Comparison of ENCODE assay signal across 14 cellular contexts in genomic region chr15:22884344-22884743, GRCh38. TPM values are rescaled to one million over a fixed set of nuclear protein-coding genes. Genes with fewer than 3 reads are reported as not detected.
DNase-seq lines count a peak whose midpoint lies in the region; ATAC-seq and TF ChIP-seq lines count a peak whose summit lies in the region.
"Had no signal": no experiment of that assay in that cellular context is flagged by ENCODE, and none has a peak within 500 bp of the region (broad histone marks: within the 10 kb centered on the region; RNA-seq: fewer than 3 reads in every experiment).

No MANE protein-coding gene starts in this region.

- no peak overlapping the region for H3K27ac Mint-ChIP-seq in activated naive CD4-positive, alpha-beta T cell treated with anti-CD3 and anti-CD28 coated beads, Interleukin-2, amount 10 ng/mL, durations not matched to agents 7 days and 5 days
- no peak overlapping the region for H3K27ac Mint-ChIP-seq in activated naive CD4-positive, alpha-beta T cell treated with anti-CD3 and anti-CD28 coated beads, Interleukin-2, amount 50 U/mL, for 72 hours
- H3K27ac Mint-ChIP-seq in effector memory CD8-positive, alpha-beta T cell, result no peak overlapping the region
- H3K27ac Mint-ChIP-seq: dendritic cell treated with granulocyte-macrophage colony-stimulating factor and Interleukin-4, amounts not matched to agents 40 ng/mL and 50 ng/mL, for 4 days; stimulated activated naive CD8-positive, alpha-beta T cell treated with anti-CD3 and anti-CD28 coated beads, Interleukin-15, amount 100 ng/mL, for 72 hours had no signal

- H4K20me1 ChIP-seq in OCI-LY3 (ENCODE audit: insufficient read depth, low read length), result no peaks in the 10 kb centered on the region

- no peak for ATAC-seq in activated naive CD4-positive, alpha-beta T cell treated with anti-CD3 and anti-CD28 coated beads, Interleukin-2, amount 50 U/mL, for 72 hours
- no peak for ATAC-seq in effector memory CD8-positive, alpha-beta T cell (replicated peaks)
- ATAC-seq in HG03095 (IDR thresholded peaks at IDR 0.05; ENCODE audit: unreplicated experiment), result no peak
- ATAC-seq: stimulated activated naive CD8-positive, alpha-beta T cell treated with anti-CD3 and anti-CD28 coated beads, Interleukin-15, amount 100 ng/mL, for 72 hours had no signal

- no peak overlapping the region for H2AFZ ChIP-seq in OCI-LY3 (ENCODE audit: low read depth, low read length)
- H2AFZ ChIP-seq: parathyroid adenoma had no signal

- no peak for TF ChIP-seq EP300 in transverse colon (IDR thresholded peaks at IDR 0.05; ENCODE audit: low read depth)

- WGBS in transverse colon (ENCODE audit: low coverage in 1 of 2), 2 donors, result 85% methylated on average over 1 of the region's 1 CpG; no CpG with 5 or more reads in 1 of the 2 donors

- no peaks in the 10 kb centered on the region for H3K27me3 ChIP-seq in OCI-LY3 (ENCODE audit: low read depth, low read length)
- H3K27me3 ChIP-seq in transverse colon, result no peaks in the 10 kb centered on the region

- H3K9ac ChIP-seq in OCI-LY3 (ENCODE audit: low read length), result no peak overlapping the region
- H3K9ac ChIP-seq: parathyroid adenoma had no signal

- H3K4me3 Mint-ChIP-seq in activated naive CD4-positive, alpha-beta T cell treated with anti-CD3 and anti-CD28 coated beads, Interleukin-2, amount 10 ng/mL, durations not matched to agents 7 days and 5 days, result no peak overlapping the region
- no peak overlapping the region for H3K4me3 Mint-ChIP-seq in effector memory CD8-positive, alpha-beta T cell
- H3K4me3 Mint-ChIP-seq: dendritic cell treated with granulocyte-macrophage colony-stimulating factor and Interleukin-4, amounts not matched to agents 40 ng/mL and 50 ng/mL, for 4 days; stimulated activated naive CD8-positive, alpha-beta T cell treated with anti-CD3 and anti-CD28 coated beads, Interleukin-15, amount 100 ng/mL, for 72 hours had no signal

- peak; percentile 38 for DNase-seq in activated naive CD4-positive, alpha-beta T cell treated with anti-CD3 and anti-CD28 coated beads, Interleukin-2, amount 10 ng/mL, durations not matched to agents 7 days and 5 days
- no peak for DNase-seq in activated naive CD4-positive, alpha-beta T cell treated with anti-CD3 and anti-CD28 coated beads, Interleukin-2, amount 50 U/mL, for 72 hours (ENCODE audit: low spot score in 2 of 2)
- DNase-seq in effector memory CD8-positive, alpha-beta T cell, result peak in 2 of 3 experiments; percentile 5 to 11
- DNase-seq in transverse colon (no peak), GM20000 (ENCODE audit: low spot score) (no peak)
- DNase-seq in effector CD8-positive, alpha-beta T cell (lab: John Stamatoyannopoulos, UW), result no peak
- DNase-seq: GF-D8; NCI-H1436; stimulated activated CD4-positive, alpha-beta T cell treated with anti-CD3 and anti-CD28 coated beads, Interleukin-1b, Interleukin-23, amount 100 ng/mL, for 48 hours had no signal

- H3K27me3 Mint-ChIP-seq in activated naive CD4-positive, alpha-beta T cell treated with anti-CD3 and anti-CD28 coated beads, Interleukin-2, amount 10 ng/mL, durations not matched to agents 7 days and 5 days, result no peaks in the 10 kb centered on the region
- no peaks in the 10 kb centered on the region for H3K27me3 Mint-ChIP-seq in effector memory CD8-positive, alpha-beta T cell
- H3K27me3 Mint-ChIP-seq: dendritic cell treated with granulocyte-macrophage colony-stimulating factor and Interleukin-4, amounts not matched to agents 40 ng/mL and 50 ng/mL, for 4 days; stimulated activated naive CD8-positive, alpha-beta T cell treated with anti-CD3 and anti-CD28 coated beads, Interleukin-15, amount 100 ng/mL, for 72 hours had no signal

- H3K36me3 Mint-ChIP-seq in activated naive CD4-positive, alpha-beta T cell treated with anti-CD3 and anti-CD28 coated beads, Interleukin-2, amount 10 ng/mL, durations not matched to agents 7 days and 5 days, result peaks cover 4% of the 10 kb centered on the region
- H3K36me3 Mint-ChIP-seq in activated naive CD4-positive, alpha-beta T cell treated with anti-CD3 and anti-CD28 coated beads, Interleukin-2, amount 50 U/mL, for 72 hours, result peaks cover 7 to 8% of the 10 kb centered on the region in 2 donors
- H3K36me3 Mint-ChIP-seq in effector memory CD8-positive, alpha-beta T cell (ENCODE audit: insufficient read depth), result peaks cover 3% of the 10 kb centered on the region

- peaks cover 3% of the 10 kb centered on the region for H3K4me1 Mint-ChIP-seq in activated naive CD4-positive, alpha-beta T cell treated with anti-CD3 and anti-CD28 coated beads, Interleukin-2, amount 10 ng/mL, durations not matched to agents 7 days and 5 days
- H3K4me1 Mint-ChIP-seq in effector memory CD8-positive, alpha-beta T cell (ENCODE audit: low read depth in 2 of 2), result peaks cover 0 to 3% of the 10 kb centered on the region in 2 donors

- H3K9me3 Mint-ChIP-seq in activated naive CD4-positive, alpha-beta T cell treated with anti-CD3 and anti-CD28 coated beads, Interleukin-2, amount 10 ng/mL, durations not matched to agents 7 days and 5 days, result no peaks in the 10 kb centered on the region
- no peaks in the 10 kb centered on the region for H3K9me3 Mint-ChIP-seq in activated naive CD4-positive, alpha-beta T cell treated with anti-CD3 and anti-CD28 coated beads, Interleukin-2, amount 50 U/mL, for 72 hours
- no peaks in the 10 kb centered on the region for H3K9me3 Mint-ChIP-seq in effector memory CD8-positive, alpha-beta T cell
- H3K9me3 Mint-ChIP-seq: dendritic cell treated with granulocyte-macrophage colony-stimulating factor and Interleukin-4, amounts not matched to agents 40 ng/mL and 50 ng/mL, for 4 days; stimulated activated naive CD8-positive, alpha-beta T cell treated with anti-CD3 and anti-CD28 coated beads, Interleukin-15, amount 100 ng/mL, for 72 hours had no signal

- H3K4me3 ChIP-seq in OCI-LY3 (ENCODE audit: low read length) (no peak overlapping the region), transverse colon (no peak overlapping the region)

- H3K79me2 ChIP-seq in OCI-LY3 (ENCODE audit: low read length), result no peaks in the 10 kb centered on the region
- H3K79me2 ChIP-seq: parathyroid adenoma had no signal

- H3K4me2 ChIP-seq in OCI-LY3 (ENCODE audit: low read length), result no peak overlapping the region

- no peak for TF ChIP-seq POLR2A in transverse colon (IDR thresholded peaks at IDR 0.05)

- intact Hi-C loops in transverse colon (cut with DNase I; ENCODE audit: low total_unique reads), result no loop called here

- CTCF ChIA-PET in activated naive CD4-positive, alpha-beta T cell treated with anti-CD3 and anti-CD28 coated beads, Interleukin-2, amount 10 ng/mL, durations not matched to agents 7 days and 5 days (lab: Charles Lee), result no interaction called here

- H3K36me3 ChIP-seq in OCI-LY3 (replicated peaks; ENCODE audit: low read depth, low read length) (no peaks in the 10 kb centered on the region), transverse colon (peaks cover 0 to 20% (median 8%) of the 10 kb centered on the region in 4 donors)

- H3K4me1 ChIP-seq in OCI-LY3 (ENCODE audit: low read length), result no peaks in the 10 kb centered on the region
- peaks cover 0 to 15% (median 5%) of the 10 kb centered on the region in 4 donors for H3K4me1 ChIP-seq in transverse colon
- H3K4me1 ChIP-seq: parathyroid adenoma had no signal

- TF ChIP-seq CTCF in OCI-LY3 (IDR thresholded peaks at IDR 0.05; ENCODE audit: low read depth, low read length) (peak; percentile 32), transverse colon (IDR thresholded peaks at IDR 0.05) (peak in 4 of 5 experiments; percentile 14 to 34 (median 24)), GM20000 (IDR thresholded peaks at IDR 0.05; ENCODE audit: extremely low read depth, missing control alignments) (no peak)

- no peaks in the 10 kb centered on the region for H3K9me3 ChIP-seq in OCI-LY3 (ENCODE audit: insufficient read depth, low read length)
- no peaks in the 10 kb centered on the region for H3K9me3 ChIP-seq in transverse colon

- in situ Hi-C loops in transverse colon (cut with MboI; ENCODE audit: low pct_ligation_motif_present in 1 of 4, low pct_unique_long_range_greater_than_20kb in 1 of 4, low sequenced_read_pairs in 3 of 4), result no loop called here

- H3K27ac ChIP-seq in OCI-LY3 (ENCODE audit: low read length), result no peak overlapping the region
- peak overlapping the region; percentile 37 to 74 (median 72) for H3K27ac ChIP-seq in transverse colon
- H3K27ac ChIP-seq: parathyroid adenoma had no signal

RNA-seq across cellular contexts. Expression of gene NIPA2, which starts 45.9 kb away (rescaled TPM):
- total RNA-seq in activated naive CD4-positive, alpha-beta T cell treated with anti-CD3 and anti-CD28 coated beads, Interleukin-2, amount 50 U/mL, for 72 hours, result 10 to 100 TPM; 48.6 to 54.6 TPM
- total RNA-seq in transverse colon, result 10 to 100 TPM; 14.7 to 78.6 (median 50.4) TPM

Comparison
In these comparisons a context has a peak if more than half of its experiments do, and no peak if none do; other contexts are left out.
1. DNase-seq: peak in activated naive CD4-positive, alpha-beta T cell treated with anti-CD3 and anti-CD28 coated beads, Interleukin-2, amount 10 ng/mL, durations not matched to agents 7 days and 5 days (single experiment) and effector memory CD8-positive, alpha-beta T cell (2 of 3); none in activated naive CD4-positive, alpha-beta T cell treated with anti-CD3 and anti-CD28 coated beads, Interleukin-2, amount 50 U/mL, for 72 hours (0 of 2), transverse colon (single experiment), GM20000 (single experiment) and effector CD8-positive, alpha-beta T cell (single experiment).